In the genomic region with DNA sequence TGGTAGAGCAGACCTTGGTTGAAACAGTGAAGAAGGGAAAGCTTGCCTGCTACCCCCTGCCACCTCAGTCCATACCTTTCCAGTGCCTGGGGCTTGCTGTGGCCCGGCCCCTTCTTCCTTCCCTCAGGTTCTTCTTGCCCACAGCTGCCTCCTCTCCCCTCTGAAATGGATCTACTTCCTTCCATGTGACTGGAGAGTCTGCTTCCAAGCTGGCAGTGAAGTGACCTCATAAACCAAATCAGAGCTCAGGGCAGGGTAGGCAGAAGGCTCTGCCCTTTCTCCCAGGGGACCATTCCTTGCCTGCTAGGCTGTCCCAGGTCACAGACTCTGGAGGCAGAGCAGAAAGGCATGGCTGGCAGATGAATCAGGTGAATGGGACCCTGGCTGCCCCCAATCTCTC, we compare ENCODE assay signal across 26 cellular contexts. TPM values are rescaled to one million over a fixed set of nuclear protein-coding genes. Genes with fewer than 3 reads are reported as not detected.
A peak's percentile ranks its signal among the peaks of the same experiment; 100 is the strongest.
DNase-seq lines count a peak whose midpoint lies in the region; ATAC-seq and TF ChIP-seq lines count a peak whose summit lies in the region.
"Had no signal": no experiment of that assay in that cellular context is flagged by ENCODE, and none has a peak within 500 bp of the region (broad histone marks: within the 10 kb centered on the region; RNA-seq: fewer than 3 reads in every experiment).

No MANE protein-coding gene starts in this region.

- no peak overlapping the region for H3K4me3 Mint-ChIP-seq in endodermal cell
- no peak overlapping the region for H3K4me3 Mint-ChIP-seq in type B pancreatic cell
- no peak overlapping the region for H3K4me3 Mint-ChIP-seq in activated T-helper 1 cell treated with anti-CD3 and anti-CD28 coated beads, Interleukin-12 subunit alpha, Interleukin-12 subunit beta, Interleukin-2, Interleukin-4 antibody, amounts not matched to agents 30 ng/mL and 10 ng/mL and 1 ng/mL, durations not matched to agents 14 hours and 24 hours and 36 hours
- H3K4me3 Mint-ChIP-seq: CD4-positive, CD25-positive, alpha-beta regulatory T cell; HFFc6 had no signal

- peaks cover 55% of the 10 kb centered on the region for H3K36me3 ChIP-seq in endodermal cell (ENCODE audit: control insufficient read depth, insufficient read depth, low read length)
- H3K36me3 ChIP-seq in psoas muscle (ENCODE audit: insufficient read depth in 1 of 2, low read depth in 1 of 2) = no peaks in the 10 kb centered on the region

- 96 to 100% methylated on average over 1 of the region's 1 CpG for WGBS in endodermal cell (ENCODE audit: insufficient coverage in 1 of 2, insufficient read length in 1 of 2), 2 experiments
- 18 to 46% (median 36%) methylated on average over 1 of the region's 1 CpG for WGBS in psoas muscle, 3 donors

- no peak overlapping the region for H3K4me3 ChIP-seq in endodermal cell (ENCODE audit: low read length)
- H3K4me3 ChIP-seq in psoas muscle = peak overlapping the region; percentile 50
- H3K4me3 ChIP-seq: GM12878, HAP-1 had no signal

- H3K27me3 Mint-ChIP-seq in endodermal cell (ENCODE audit: insufficient read depth) = no peaks in the 10 kb centered on the region
- H3K27me3 Mint-ChIP-seq in type B pancreatic cell = no peaks in the 10 kb centered on the region
- H3K27me3 Mint-ChIP-seq in activated T-helper 1 cell treated with anti-CD3 and anti-CD28 coated beads, Interleukin-12 subunit alpha, Interleukin-12 subunit beta, Interleukin-2, Interleukin-4 antibody, amounts not matched to agents 30 ng/mL and 10 ng/mL and 1 ng/mL, durations not matched to agents 14 hours and 24 hours and 36 hours (ENCODE audit: insufficient read depth) = no peaks in the 10 kb centered on the region
- H3K27me3 Mint-ChIP-seq: CD4-positive, CD25-positive, alpha-beta regulatory T cell had no signal

- no peaks in the 10 kb centered on the region for H3K27me3 ChIP-seq in endodermal cell (ENCODE audit: control insufficient read depth, insufficient read depth, low read length, poor library complexity, severe bottlenecking)
- no peaks in the 10 kb centered on the region for H3K27me3 ChIP-seq in psoas muscle (ENCODE audit: insufficient read depth in 3 of 3, low read length in 2 of 3)

- TF ChIP-seq CTCF in endodermal cell (conservative IDR thresholded peaks at IDR 0.05) = no peak
- TF ChIP-seq CTCF in psoas muscle (IDR thresholded peaks at IDR 0.05) = no peak
- TF ChIP-seq CTCF in type B pancreatic cell (conservative IDR thresholded peaks at IDR 0.05) = no peak

- no peaks in the 10 kb centered on the region for H3K9me3 ChIP-seq in endodermal cell (ENCODE audit: control insufficient read depth, low read length)
- no peaks in the 10 kb centered on the region for H3K9me3 ChIP-seq in psoas muscle
- H3K9me3 ChIP-seq: HAP-1 had no signal

- H3K4me1 ChIP-seq in endodermal cell (ENCODE audit: control insufficient read depth, insufficient read depth, low read length) (no peaks in the 10 kb centered on the region), psoas muscle (peaks cover 21% of the 10 kb centered on the region)

- peak; percentile 44 to 90 (median 77) for ATAC-seq in psoas muscle
- ATAC-seq in GM19455 (IDR thresholded peaks at IDR 0.05; ENCODE audit: unreplicated experiment) = no peak
- ATAC-seq: GM12878, HepG2 had no signal

- peaks cover 42% of the 10 kb centered on the region for H3K36me3 Mint-ChIP-seq in endodermal cell (ENCODE audit: low read depth)
- peaks cover 10% of the 10 kb centered on the region for H3K36me3 Mint-ChIP-seq in type B pancreatic cell
- no peaks in the 10 kb centered on the region for H3K36me3 Mint-ChIP-seq in activated T-helper 1 cell treated with anti-CD3 and anti-CD28 coated beads, Interleukin-12 subunit alpha, Interleukin-12 subunit beta, Interleukin-2, Interleukin-4 antibody, amounts not matched to agents 30 ng/mL and 10 ng/mL and 1 ng/mL, durations not matched to agents 14 hours and 24 hours and 36 hours (ENCODE audit: low read depth)
- H3K36me3 Mint-ChIP-seq: CD4-positive, CD25-positive, alpha-beta regulatory T cell had no signal

- H3K4me1 Mint-ChIP-seq in endodermal cell (peaks cover 6% of the 10 kb centered on the region), type B pancreatic cell (ENCODE audit: unreplicated experiment) (peaks cover 17% of the 10 kb centered on the region)
- H3K4me1 Mint-ChIP-seq in activated T-helper 1 cell treated with anti-CD3 and anti-CD28 coated beads, Interleukin-12 subunit alpha, Interleukin-12 subunit beta, Interleukin-2, Interleukin-4 antibody, amounts not matched to agents 30 ng/mL and 10 ng/mL and 1 ng/mL, durations not matched to agents 14 hours and 24 hours and 36 hours (ENCODE audit: low read depth) = no peaks in the 10 kb centered on the region

- no peak overlapping the region for H3K9ac ChIP-seq in endodermal cell (ENCODE audit: extremely low read depth, low read length, poor library complexity, severe bottlenecking)

- H3K27ac ChIP-seq in endodermal cell (ENCODE audit: low read depth, low read length) = no peak overlapping the region
- peak overlapping the region; percentile 84 for H3K27ac ChIP-seq in psoas muscle

- H3K9me3 Mint-ChIP-seq in endodermal cell (no peaks in the 10 kb centered on the region), type B pancreatic cell (no peaks in the 10 kb centered on the region)
- H3K9me3 Mint-ChIP-seq in activated T-helper 1 cell treated with anti-CD3 and anti-CD28 coated beads, Interleukin-12 subunit alpha, Interleukin-12 subunit beta, Interleukin-2, Interleukin-4 antibody, amounts not matched to agents 30 ng/mL and 10 ng/mL and 1 ng/mL, durations not matched to agents 14 hours and 24 hours and 36 hours = no peaks in the 10 kb centered on the region
- H3K9me3 Mint-ChIP-seq: CD4-positive, CD25-positive, alpha-beta regulatory T cell; HFFc6 had no signal

- intact Hi-C loops in psoas muscle (cut with DNase I) = no loop called here
- intact Hi-C loops in posterior cingulate gyrus (cut with DNase I) = no loop called here
- intact Hi-C loops in activated T-helper 1 cell treated with anti-CD3 and anti-CD28 coated beads, Interleukin-12 subunit alpha, Interleukin-12 subunit beta, Interleukin-2, Interleukin-4 antibody, amounts not matched to agents 30 ng/mL and 10 ng/mL and 1 ng/mL, durations not matched to agents 14 hours and 24 hours and 36 hours (cut with micrococcal nuclease) = no loop called here

- H3K27ac Mint-ChIP-seq in endodermal cell (peak overlapping the region; percentile 35), type B pancreatic cell (peak overlapping the region; percentile 84)
- no peak overlapping the region for H3K27ac Mint-ChIP-seq in activated T-helper 1 cell treated with anti-CD3 and anti-CD28 coated beads, Interleukin-12 subunit alpha, Interleukin-12 subunit beta, Interleukin-2, Interleukin-4 antibody, amounts not matched to agents 30 ng/mL and 10 ng/mL and 1 ng/mL, durations not matched to agents 14 hours and 24 hours and 36 hours
- H3K27ac Mint-ChIP-seq: HFFc6 had no signal

- DNase-seq in NCI-H82 (lab: John Stamatoyannopoulos, UW) = peak; percentile 41
- no peak for DNase-seq in NCI-H82 treated with DMSO at 0.1 percent for 48 hours (lab: John Stamatoyannopoulos, UW; ENCODE audit: unreplicated experiment)
- DNase-seq in endodermal cell = no peak
- DNase-seq in psoas muscle = no peak
- DNase-seq in type B pancreatic cell (ENCODE audit: extremely low spot score, unreplicated experiment) = no peak
- DNase-seq in posterior cingulate gyrus = no peak
- DNase-seq in activated T-helper 1 cell treated with anti-CD3 and anti-CD28 coated beads, Interleukin-12 subunit alpha, Interleukin-12 subunit beta, Interleukin-2, Interleukin-4 antibody, amounts not matched to agents 30 ng/mL and 10 ng/mL and 1 ng/mL, durations not matched to agents 14 hours and 24 hours and 36 hours (ENCODE audit: low spot score) = no peak
- DNase-seq: CD4-positive, CD25-positive, alpha-beta regulatory T cell; DMS79; EL; GDM1; GOT3; HFFc6; Karpas-422; NCI-H1092; NCI-H1436; NCI-H187; NCI-H2081 treated with DMSO at 0.1 percent for 48 hours; NCI-H446; NCI-H526; RPMI8226; SHP77 had no signal

RNA-seq across cellular contexts. Expression of gene SRF, which starts 23.8 kb away (rescaled TPM):
- total RNA-seq in endodermal cell (10 to 100 TPM; 32.7 to 44.2 TPM), psoas muscle (10 to 100 TPM; 36.4 to 46.6 (median 40.1) TPM), type B pancreatic cell (ENCODE audit: low replicate concordance) (35.2 and 38.2 TPM in 2 replicates)
- 37.7 TPM for polyA plus RNA-seq in endodermal cell (2013, experiment 1 of 2)
- polyA plus RNA-seq in endodermal cell (2013, experiment 2 of 2) = 35.2 TPM
- polyA plus RNA-seq in psoas muscle = 10 to 100 TPM; 26.3 to 57.7 (median 34.7) TPM
- 61.4 and 61.9 TPM in 2 replicates for total RNA-seq in activated T-helper 1 cell treated with anti-CD3 and anti-CD28 coated beads, Interleukin-12 subunit alpha, Interleukin-12 subunit beta, Interleukin-2, Interleukin-4 antibody, amounts not matched to agents 30 ng/mL and 10 ng/mL and 1 ng/mL, durations not matched to agents 14 hours and 24 hours and 36 hours

RNA-seq across cellular contexts. Expression of gene CUL9, which starts 34.7 kb away (rescaled TPM):
- 10 to 100 TPM; 30.3 to 34.1 TPM for total RNA-seq in endodermal cell
- 27.8 TPM for polyA plus RNA-seq in endodermal cell (2013, experiment 1 of 2)
- 26.6 TPM for polyA plus RNA-seq in endodermal cell (2013, experiment 2 of 2)
- 10 to 100 TPM in 2 of 4 donors, 1 to 10 TPM in 2; 6.5 to 10.9 (median 9.6) TPM for total RNA-seq in psoas muscle
- 10 to 100 TPM in 2 of 3 donors, 1 to 10 TPM in 1; 6.3 to 10.8 (median 10.7) TPM for polyA plus RNA-seq in psoas muscle
- total RNA-seq in type B pancreatic cell (ENCODE audit: low replicate concordance) = 29.5 and 49.5 TPM in 2 replicates
- 38.9 and 42.2 TPM in 2 replicates for total RNA-seq in activated T-helper 1 cell treated with anti-CD3 and anti-CD28 coated beads, Interleukin-12 subunit alpha, Interleukin-12 subunit beta, Interleukin-2, Interleukin-4 antibody, amounts not matched to agents 30 ng/mL and 10 ng/mL and 1 ng/mL, durations not matched to agents 14 hours and 24 hours and 36 hours
